In genomic region chr6:93927731-93928130, GRCh38 we compare ENCODE assay signal across 17 cellular contexts.
"Had no signal": no experiment of that assay in that cellular context is flagged by ENCODE, and none has a peak within 500 bp of the region (broad histone marks: within the 10 kb centered on the region; RNA-seq: fewer than 3 reads in every experiment).

No MANE protein-coding gene starts in this region.

- H3K36me3 ChIP-seq: brain microvascular endothelial cell, gastroesophageal sphincter had no signal

- H3K27me3 ChIP-seq: brain microvascular endothelial cell, gastroesophageal sphincter had no signal

- H3K4me3 ChIP-seq: gastroesophageal sphincter, lung, skin epidermis had no signal

- H3K27ac ChIP-seq: brain microvascular endothelial cell, gastroesophageal sphincter, skin epidermis had no signal

- H3K9me3 Mint-ChIP-seq: activated CD8-positive, alpha-beta T cell treated with anti-CD3 and anti-CD28 coated beads for 36 hours; type B pancreatic cell; WTC11 had no signal

- ATAC-seq: activated CD8-positive, alpha-beta T cell treated with anti-CD3 and anti-CD28 coated beads for 36 hours; gastroesophageal sphincter; naive thymus-derived CD8-positive, alpha-beta T cell; right cardiac atrium; WTC11 had no signal

- H3K9me3 ChIP-seq: gastroesophageal sphincter had no signal

- DNase-seq: activated CD4-positive, alpha-beta T cell treated with anti-CD3 and anti-CD28 coated beads for 4 hours; activated CD8-positive, alpha-beta T cell treated with anti-CD3 and anti-CD28 coated beads for 36 hours; activated naive CD4-positive, alpha-beta T cell; anterior cingulate cortex; brain microvascular endothelial cell; dermis blood vessel endothelial cell; naive thymus-derived CD8-positive, alpha-beta T cell; stimulated activated CD4-positive, alpha-beta T cell treated with anti-CD3 and anti-CD28 coated beads, Interleukin-4, amount 100 ng/mL, for 4 hours; stimulated activated CD8-positive, alpha-beta memory T cell treated with anti-CD3 and anti-CD28 coated beads, Interleukin-4, amount 100 ng/mL, for 48 hours; stimulated activated naive CD4-positive, alpha-beta T cell treated with Interleukin-2 at 50 U/mL for 16 hours; SW 1271 had no signal

- H3K36me3 Mint-ChIP-seq: naive thymus-derived CD8-positive, alpha-beta T cell; type B pancreatic cell; WTC11 had no signal

- H3K27me3 Mint-ChIP-seq: activated CD8-positive, alpha-beta T cell treated with anti-CD3 and anti-CD28 coated beads for 36 hours; naive thymus-derived CD8-positive, alpha-beta T cell; type B pancreatic cell had no signal

- H3K4me1 ChIP-seq: gastroesophageal sphincter had no signal

- H3K4me1 Mint-ChIP-seq: naive thymus-derived CD8-positive, alpha-beta T cell had no signal

- H3K27ac Mint-ChIP-seq: activated CD8-positive, alpha-beta T cell treated with anti-CD3 and anti-CD28 coated beads for 36 hours; naive thymus-derived CD8-positive, alpha-beta T cell; type B pancreatic cell; WTC11 had no signal

- H3K4me3 Mint-ChIP-seq: activated CD8-positive, alpha-beta T cell treated with anti-CD3 and anti-CD28 coated beads for 36 hours; naive thymus-derived CD8-positive, alpha-beta T cell; type B pancreatic cell; WTC11 had no signal
